In genomic region chr1:145161046-145161752, GRCh38 we compare ENCODE assay signal across 7 cellular contexts.
DNase-seq lines count a peak whose midpoint lies in the region; ATAC-seq and TF ChIP-seq lines count a peak whose summit lies in the region.
"Not testable (repeated sequence)": the region's sequence is repeated elsewhere in the genome, so short reads cannot be mapped to it uniquely, and the experiment has no call there.

No MANE protein-coding gene starts in this region.

- not testable (repeated sequence) for TF ChIP-seq CTCF in natural killer cell (IDR thresholded peaks at IDR 0.05)

- not testable (repeated sequence) for DNase-seq in activated T-cell treated with anti-CD3 and anti-CD28 coated beads, Interleukin-2, amount 50 U/mL, for 4 hours; Right ventricle myocardium superior; natural killer cell

- ATAC-seq in GM18867 (IDR thresholded peaks at IDR 0.05; ENCODE audit: unreplicated experiment) (peak; percentile 60), GM21576 (IDR thresholded peaks at IDR 0.05; ENCODE audit: unreplicated experiment) (peak; percentile 51), HG02970 (IDR thresholded peaks at IDR 0.05; ENCODE audit: low FRiP score, unreplicated experiment) (peak; percentile 49), HG03571 (IDR thresholded peaks at IDR 0.05; ENCODE audit: unreplicated experiment) (peak; percentile 54), Right ventricle myocardium superior (ENCODE audit: poor library complexity) (peak; percentile 66), natural killer cell (peak; percentile 27 to 66 (median 45))
- peak; percentile 82 to 84 for ATAC-seq in activated T-cell treated with anti-CD3 and anti-CD28 coated beads, Interleukin-2, amount 50 U/mL, for 4 hours

- intact Hi-C loops in Right ventricle myocardium superior (cut with DNase I); natural killer cell (cut with micrococcal nuclease): not testable (repeated sequence)

- not testable (repeated sequence) for H3K27ac Mint-ChIP-seq in natural killer cell

- H3K4me1 Mint-ChIP-seq in activated T-cell treated with anti-CD3 and anti-CD28 coated beads, Interleukin-2, amount 50 U/mL, for 4 hours (ENCODE audit: low read depth); natural killer cell: not testable (repeated sequence)

- H3K4me3 Mint-ChIP-seq in activated T-cell treated with anti-CD3 and anti-CD28 coated beads, Interleukin-2, amount 50 U/mL, for 4 hours; natural killer cell: not testable (repeated sequence)

- H3K27me3 Mint-ChIP-seq in activated T-cell treated with anti-CD3 and anti-CD28 coated beads, Interleukin-2, amount 50 U/mL, for 4 hours (ENCODE audit: low read depth); natural killer cell (ENCODE audit: low read depth in 2 of 2): not testable (repeated sequence)

- H3K9me3 Mint-ChIP-seq in activated T-cell treated with anti-CD3 and anti-CD28 coated beads, Interleukin-2, amount 50 U/mL, for 4 hours; natural killer cell: not testable (repeated sequence)

- H3K36me3 Mint-ChIP-seq in activated T-cell treated with anti-CD3 and anti-CD28 coated beads, Interleukin-2, amount 50 U/mL, for 4 hours (ENCODE audit: insufficient read depth); natural killer cell: not testable (repeated sequence)
